ENCODE assay signal across 8 cellular contexts in genomic region chr6:125201961-125202729, GRCh38. TPM values are rescaled to one million over a fixed set of nuclear protein-coding genes. Genes with fewer than 3 reads are reported as not detected.
DNase-seq lines count a peak whose midpoint lies in the region; ATAC-seq, FAIRE-seq and TF ChIP-seq lines count a peak whose summit lies in the region.

No MANE protein-coding gene starts in this region.

- H3K9me3 ChIP-seq in PC-9 (ENCODE audit: insufficient read depth, low read depth) (no peaks in the 10 kb centered on the region; the same call in 1 of the 2 replicates), esophagus squamous epithelium (no peaks in the 10 kb centered on the region), pancreas (no peaks in the 10 kb centered on the region)

- H3K27me3 Mint-ChIP-seq in Calu3 (ENCODE audit: unreplicated experiment): no peaks in the 10 kb centered on the region

- H3K79me2 ChIP-seq in PC-9 (ENCODE audit: low read depth): peaks cover 69% of the 10 kb centered on the region

- H3K9me3 Mint-ChIP-seq in Calu3 (ENCODE audit: low read depth, unreplicated experiment): no peaks in the 10 kb centered on the region

- 20 to 22% methylated on average over 7 of the region's 7 CpGs for WGBS in esophagus squamous epithelium, 2 donors
- 24 to 33% methylated on average over 7 of the region's 7 CpGs for WGBS in pancreas, 2 donors

- POLR2A ChIA-PET in PC-9 (lab: Charles Lee; ENCODE audit: unreplicated experiment): interaction anchor here (0.6 to 1.0 kb wide), 10 partner anchors 8 to 717 kb away, joined by 3 to 9 read pairs (median 4); partner anchors contain the start of gene TPD52L1

- H3K4me1 Mint-ChIP-seq in Calu3 (ENCODE audit: low read depth, unreplicated experiment): peaks cover 47% of the 10 kb centered on the region

- no peaks in the 10 kb centered on the region for H3K9me2 ChIP-seq in PC-9 (ENCODE audit: insufficient read depth)

- FAIRE-seq in pancreas (lab: Jason Lieb, UNC): no peak

- intact Hi-C loops in Calu3 (cut with micrococcal nuclease; ENCODE audit: unreplicated experiment) (no loop called here), PC-9 (cut with micrococcal nuclease; ENCODE audit: unreplicated experiment) (loop anchor here (1.0 to 5.0 kb wide), 5 partner anchors 9 to 320 kb away; partner anchors contain the start of gene HDDC2), esophagus squamous epithelium (cut with DNase I) (no loop called here), pancreas (cut with DNase I) (no loop called here)

- no peak for TF ChIP-seq POLR2A in esophagus squamous epithelium (IDR thresholded peaks at IDR 0.05)

- BruUV-seq in Calu3 (replicated peaks; lab: Mats Ljungman, UMichigan) (no TSS peak), PC-9 (replicated peaks; lab: Mats Ljungman, UMichigan) (no TSS peak)

- H3K4me1 ChIP-seq in PC-9 (replicated peaks; ENCODE audit: insufficient read depth) (peaks cover 71% of the 10 kb centered on the region), esophagus squamous epithelium (peaks cover 20 to 82% (median 44%) of the 10 kb centered on the region in 3 donors), pancreas (peaks cover 13 to 49% (median 20%) of the 10 kb centered on the region in 3 donors)

- no peak for TF ChIP-seq CTCF in Calu3 (IDR thresholded peaks at IDR 0.05; ENCODE audit: unreplicated experiment)
- no peak for TF ChIP-seq CTCF in PC-9 (conservative IDR thresholded peaks at IDR 0.05)
- no peak for TF ChIP-seq CTCF in esophagus squamous epithelium (IDR thresholded peaks at IDR 0.05)
- no peak for TF ChIP-seq CTCF in pancreas (IDR thresholded peaks at IDR 0.05)

- H3K27me3 ChIP-seq in PC-9 (ENCODE audit: insufficient read depth, low read depth) (no peaks in the 10 kb centered on the region), esophagus squamous epithelium (no peaks in the 10 kb centered on the region), pancreas (no peaks in the 10 kb centered on the region)

- DNase-seq in Calu3 (peak; percentile 74), PC-9 (peak; percentile 86 to 99), esophagus squamous epithelium (lab: John Stamatoyannopoulos, UW) (no peak), pancreas (peak in 5 of 6 donors; percentile 44 to 84 (median 75)), NCI-H1092 (lab: John Stamatoyannopoulos, UW) (no peak), NCI-H1694 treated with DMSO at 0.1 percent for 48 hours (lab: John Stamatoyannopoulos, UW) (no peak)

- peak overlapping the region; percentile 93 for H3K27ac ChIP-seq in PC-9
- peak overlapping the region in 3 of 4 donors; percentile 41 to 79 (median 77) for H3K27ac ChIP-seq in esophagus squamous epithelium
- peak overlapping the region in 1 of 4 donors; percentile 1 for H3K27ac ChIP-seq in pancreas

- ATAC-seq in pancreas (peak in 3 of 4 donors; percentile 13 to 48 (median 26)), GM21367 (IDR thresholded peaks at IDR 0.05; ENCODE audit: unreplicated experiment) (no peak), HG03045 (IDR thresholded peaks at IDR 0.05; ENCODE audit: unreplicated experiment) (no peak)

- H3K36me3 ChIP-seq in PC-9 (ENCODE audit: low read depth): no peaks in the 10 kb centered on the region
- H3K36me3 ChIP-seq in esophagus squamous epithelium: no peaks in the 10 kb centered on the region
- H3K36me3 ChIP-seq in pancreas: no peaks in the 10 kb centered on the region

- peak overlapping the region; percentile 65 for H3K27ac Mint-ChIP-seq in Calu3 (ENCODE audit: unreplicated experiment)

- peak overlapping the region; percentile 40 for H3K4me3 Mint-ChIP-seq in Calu3 (ENCODE audit: low read depth, unreplicated experiment)

- H3K36me3 Mint-ChIP-seq in Calu3 (ENCODE audit: insufficient read depth, unreplicated experiment): peaks cover 4% of the 10 kb centered on the region

- H4K20me1 ChIP-seq in PC-9 (ENCODE audit: insufficient read depth): no peaks in the 10 kb centered on the region

- H2AFZ ChIP-seq in PC-9: peak overlapping the region; percentile 50; the same call in 1 of the 2 replicates

- peaks cover 51% of the 10 kb centered on the region for H3F3A ChIP-seq in PC-9 (ENCODE audit: insufficient read depth, low read depth)

- H3K4me2 ChIP-seq in PC-9: peak overlapping the region; percentile 71

- peak overlapping the region; percentile 41 for H3K4me3 ChIP-seq in PC-9
- H3K4me3 ChIP-seq in esophagus squamous epithelium: no peak overlapping the region
- no peak overlapping the region for H3K4me3 ChIP-seq in pancreas

- CTCF ChIA-PET in Calu3 (lab: Charles Lee): interaction anchor here (0.6 to 1.1 kb wide), 4 partner anchors 9 to 1329 kb away, joined by 3 to 5 read pairs (median 4); no protein-coding TSS in a partner anchor
- CTCF ChIA-PET in PC-9 (lab: Charles Lee): interaction anchor here (1.0 to 1.2 kb wide), 2 partner anchors 10 to 43 kb away, joined by 4 to 7 read pairs; no protein-coding TSS in a partner anchor

RNA-seq across cellular contexts. Expression of gene TPD52L1, which starts 48.6 kb away (rescaled TPM):
- total RNA-seq in Calu3 (2022) (37.5 and 50.6 TPM in 2 replicates), PC-9 (2021) (184 and 203 TPM in 2 replicates), esophagus squamous epithelium (100 to 1,000 TPM; 202 to 409 (median 275) TPM), pancreas (10 to 100 TPM; 22.5 to 51.6 (median 26.1) TPM)
- 10 to 100 TPM; 21.2 to 22.0 TPM for polyA plus RNA-seq in pancreas

Comparison
In these comparisons a context has a peak if more than half of its experiments do, and no peak if none do; other contexts are left out.
1. DNase-seq: peak in Calu3 (single experiment), PC-9 (2 of 2) and pancreas (5 of 6); none in esophagus squamous epithelium (single experiment), NCI-H1092 (single experiment) and NCI-H1694 treated with DMSO at 0.1 percent for 48 hours (single experiment).
2. ATAC-seq: peak in pancreas (3 of 4); none in GM21367 (single experiment) and HG03045 (single experiment).